ENCODE assay signal across 7 cellular contexts in genomic region chr2:170972508-170973224, GRCh38. TPM values are rescaled to one million over a fixed set of nuclear protein-coding genes. Genes with fewer than 3 reads are reported as not detected.
DNase-seq lines count a peak whose midpoint lies in the region; ATAC-seq and TF ChIP-seq lines count a peak whose summit lies in the region.

No MANE protein-coding gene starts in this region.

- H3K36me3 Mint-ChIP-seq in central memory CD8-positive, alpha-beta T cell (ENCODE audit: insufficient read depth): peaks cover 8% of the 10 kb centered on the region

- H3K79me2 ChIP-seq in osteoblast (ENCODE audit: insufficient read depth, low read length): no peaks in the 10 kb centered on the region

- H3K4me1 ChIP-seq in osteoblast (ENCODE audit: insufficient read depth, low read length): peaks cover 18% of the 10 kb centered on the region

- H3K27me3 ChIP-seq in osteoblast (ENCODE audit: insufficient read depth, low read length): no peaks in the 10 kb centered on the region

- H3K27me3 Mint-ChIP-seq in central memory CD8-positive, alpha-beta T cell: no peaks in the 10 kb centered on the region

- no peak overlapping the region for H3K27ac Mint-ChIP-seq in central memory CD8-positive, alpha-beta T cell (ENCODE audit: low read depth)

- H3K4me3 ChIP-seq in osteoblast (ENCODE audit: insufficient read depth, low read length): peak overlapping the region; percentile 89

- no peak for TF ChIP-seq CTCF in osteoblast (IDR thresholded peaks at IDR 0.05; ENCODE audit: extremely low read depth, low read depth, low read length)

- H3K4me3 Mint-ChIP-seq in central memory CD8-positive, alpha-beta T cell: peak overlapping the region; percentile 70

- H2AFZ ChIP-seq in osteoblast (ENCODE audit: low read length): no peak overlapping the region

- H3K9me3 ChIP-seq in osteoblast (ENCODE audit: low read depth, low read length): no peaks in the 10 kb centered on the region

- peaks cover 13% of the 10 kb centered on the region for H3K36me3 ChIP-seq in osteoblast (ENCODE audit: insufficient read depth, low read length)

- no peaks in the 10 kb centered on the region for H3K9me3 Mint-ChIP-seq in central memory CD8-positive, alpha-beta T cell

- no peaks in the 10 kb centered on the region for H4K20me1 ChIP-seq in osteoblast (ENCODE audit: insufficient read depth, low read length)

- H3K27ac ChIP-seq in osteoblast (ENCODE audit: low read depth, low read length): no peak overlapping the region

- H3K4me1 Mint-ChIP-seq in central memory CD8-positive, alpha-beta T cell: peaks cover 12% of the 10 kb centered on the region

- peak; percentile 25 for DNase-seq in NCI-H1694 (lab: John Stamatoyannopoulos, UW)
- DNase-seq in central memory CD8-positive, alpha-beta T cell (ENCODE audit: low spot score in 2 of 2): no peak
- DNase-seq in osteoblast (ENCODE audit: insufficient read length, low spot score, missing footprints): peak; percentile 76
- no peak for DNase-seq in activated CD4-positive, CD25-positive, alpha-beta regulatory T cell (lab: John Stamatoyannopoulos, UW)

- ATAC-seq in GM19395 (IDR thresholded peaks at IDR 0.05; ENCODE audit: unreplicated experiment): peak; percentile 9
- no peak for ATAC-seq in central memory CD8-positive, alpha-beta T cell (replicated peaks; ENCODE audit: extremely low read depth, poor library complexity, severe bottlenecking)
- no peak for ATAC-seq in GM18909 (IDR thresholded peaks at IDR 0.05; ENCODE audit: poor library complexity, unreplicated experiment)
- no peak for ATAC-seq in GM21717 (IDR thresholded peaks at IDR 0.05; ENCODE audit: unreplicated experiment)

- H3K4me2 ChIP-seq in osteoblast (ENCODE audit: insufficient read depth, low read length): peak overlapping the region; percentile 91

RNA-seq across cellular contexts. Expression of gene GORASP2, which starts 43.6 kb away (rescaled TPM):
- 51.8 and 54.2 TPM in 2 replicates for total RNA-seq in osteoblast

Comparison
In these comparisons a context has a peak if more than half of its experiments do, and no peak if none do; other contexts are left out.
1. DNase-seq: peak in NCI-H1694 (single experiment) and osteoblast (single experiment); none in central memory CD8-positive, alpha-beta T cell (0 of 2) and activated CD4-positive, CD25-positive, alpha-beta regulatory T cell (0 of 4).